ENCODE assay signal across 1 cellular context in genomic region chr6:63764318-63764916, GRCh38.
TF ChIP-seq lines count a peak whose summit lies in the region.

No MANE protein-coding gene starts in this region.

TF ChIP-seq in GM23338, 12 proteins besides CTCF, POLR2A, EP300 and RAD21 (continued from another document):
- no peak for TF ChIP-seq EZH2 (IDR thresholded peaks at IDR 0.05; ENCODE audit: low read depth, unreplicated experiment)
- TF ChIP-seq NANOG (IDR thresholded peaks at IDR 0.05; ENCODE audit: borderline replicate concordance): no peak
- TF ChIP-seq JUNB (IDR thresholded peaks at IDR 0.05; ENCODE audit: unreplicated experiment): no peak
- TF ChIP-seq ZNF462 (CRISPR knock-in tag; IDR thresholded peaks at IDR 0.05): no peak
- TF ChIP-seq CREB1 (CRISPR knock-in tag; IDR thresholded peaks at IDR 0.05; ENCODE audit: low read depth): no peak
- TF ChIP-seq ZNF114 (CRISPR knock-in tag; IDR thresholded peaks at IDR 0.05): no peak
TF ChIP-seq in GM23338: peak in this region for 0.
